7 cellular contexts compared by ENCODE assay signal in the genomic region with DNA sequence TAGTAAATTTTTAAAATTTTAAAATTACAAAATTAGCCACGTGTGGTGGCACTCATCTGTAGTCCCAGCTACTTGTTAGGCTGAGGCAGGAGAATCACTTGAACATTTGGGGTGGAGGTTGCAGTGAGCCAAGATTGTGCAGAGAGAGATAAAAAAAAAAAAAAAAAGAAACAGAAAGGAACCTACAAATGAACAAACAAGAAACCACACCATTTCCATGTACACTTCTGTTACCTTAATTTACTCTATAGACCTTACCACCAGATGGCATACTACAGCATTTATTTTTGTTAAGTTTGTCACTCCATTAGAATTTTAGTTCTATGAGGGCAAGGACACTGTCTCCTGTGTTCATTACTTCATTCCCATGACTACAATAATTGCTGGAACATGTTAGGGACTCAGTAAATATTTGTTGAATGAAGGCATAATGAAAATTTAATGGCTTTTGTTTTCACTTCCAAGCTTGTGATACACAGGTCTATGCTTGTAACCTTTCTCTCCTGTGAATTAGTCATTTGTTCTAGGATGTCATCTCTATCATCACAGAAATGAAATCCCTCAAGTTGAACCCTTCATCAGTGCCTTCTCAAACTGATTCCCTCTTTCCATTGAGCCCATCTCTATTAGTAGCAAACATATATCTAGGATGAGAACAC.
DNase-seq lines count a peak whose midpoint lies in the region; ATAC-seq and TF ChIP-seq lines count a peak whose summit lies in the region.

No MANE protein-coding gene starts in this region.

- H3K9me3 ChIP-seq in OCI-LY3 (ENCODE audit: insufficient read depth, low read length), result no peaks in the 10 kb centered on the region
- H3K9me3 ChIP-seq in fibroblast of lung (ENCODE audit: control insufficient read depth, insufficient read depth, low read depth, low read length), result no peaks in the 10 kb centered on the region

- no peaks in the 10 kb centered on the region for H3K79me2 ChIP-seq in OCI-LY3 (ENCODE audit: low read length)
- no peaks in the 10 kb centered on the region for H3K79me2 ChIP-seq in fibroblast of lung (ENCODE audit: control insufficient read depth, insufficient read depth, low read length)

- H3K27me3 ChIP-seq in OCI-LY3 (ENCODE audit: low read depth, low read length) (no peaks in the 10 kb centered on the region), fibroblast of lung (ENCODE audit: control insufficient read depth, insufficient read depth, low read length) (no peaks in the 10 kb centered on the region)

- no peak overlapping the region for H3K27ac Mint-ChIP-seq in type B pancreatic cell

- DNase-seq in GM03348 (ENCODE audit: low spot score) (peak; percentile 4), fibroblast of lung (ENCODE audit: low read depth in 2 of 2) (peak; percentile 5 to 28), type B pancreatic cell (ENCODE audit: extremely low spot score, unreplicated experiment) (no peak), NCI-H2029 (lab: John Stamatoyannopoulos, UW) (no peak), epidermal melanocyte (ENCODE audit: insufficient read length, low spot score) (no peak)

- no peak overlapping the region for H3K4me2 ChIP-seq in OCI-LY3 (ENCODE audit: low read length)
- no peak overlapping the region for H3K4me2 ChIP-seq in fibroblast of lung (ENCODE audit: extremely low read depth, insufficient read depth, low read length)

- H3K36me3 ChIP-seq in OCI-LY3 (replicated peaks; ENCODE audit: low read depth, low read length) (peaks cover 26% of the 10 kb centered on the region), fibroblast of lung (ENCODE audit: control insufficient read depth, insufficient read depth, low read length) (no peaks in the 10 kb centered on the region)

- H4K20me1 ChIP-seq in OCI-LY3 (ENCODE audit: insufficient read depth, low read length) (no peaks in the 10 kb centered on the region; the same call in 1 of the 2 replicates), fibroblast of lung (ENCODE audit: control insufficient read depth, extremely low read depth, insufficient read depth, low read length) (no peaks in the 10 kb centered on the region)

- H3K4me1 Mint-ChIP-seq in type B pancreatic cell (ENCODE audit: unreplicated experiment), result no peaks in the 10 kb centered on the region

- peak; percentile 67 for ATAC-seq in GM21423 (IDR thresholded peaks at IDR 0.05; ENCODE audit: unreplicated experiment)

- no peaks in the 10 kb centered on the region for H3K9me3 Mint-ChIP-seq in type B pancreatic cell

- peak; percentile 54 for TF ChIP-seq CTCF in OCI-LY3 (IDR thresholded peaks at IDR 0.05; ENCODE audit: low read depth, low read length)
- TF ChIP-seq CTCF in fibroblast of lung (conservative IDR thresholded peaks at IDR 0.05 in 1 of 2, IDR thresholded peaks at IDR 0.05 in 1 of 2; ENCODE audit: low read depth in 1 of 2, low read length in 2 of 2), result peak in 1 of 2 donors; percentile 42
- TF ChIP-seq CTCF in type B pancreatic cell (conservative IDR thresholded peaks at IDR 0.05), result peak; percentile 57

- H3K9ac ChIP-seq in OCI-LY3 (ENCODE audit: low read length), result no peak overlapping the region
- no peak overlapping the region for H3K9ac ChIP-seq in fibroblast of lung (ENCODE audit: insufficient read depth, low read length)

- no peak overlapping the region for H3K4me3 Mint-ChIP-seq in type B pancreatic cell

- H2AFZ ChIP-seq in OCI-LY3 (ENCODE audit: low read depth, low read length), result no peak overlapping the region
- no peak overlapping the region for H2AFZ ChIP-seq in fibroblast of lung (ENCODE audit: low read length)

- no peak overlapping the region for H3K4me3 ChIP-seq in OCI-LY3 (ENCODE audit: low read length)
- no peak overlapping the region for H3K4me3 ChIP-seq in fibroblast of lung (replicated peaks in 1 of 4; ENCODE audit: control extremely low read depth in 1 of 4, insufficient read depth in 1 of 4, low read depth in 3 of 4, low read length in 4 of 4)

- no peaks in the 10 kb centered on the region for H3K27me3 Mint-ChIP-seq in type B pancreatic cell

- H3K4me1 ChIP-seq in OCI-LY3 (ENCODE audit: low read length) (no peaks in the 10 kb centered on the region), fibroblast of lung (ENCODE audit: control insufficient read depth, extremely low read depth, insufficient read depth, low read length) (no peaks in the 10 kb centered on the region)

- H3K27ac ChIP-seq in OCI-LY3 (ENCODE audit: low read length) (no peak overlapping the region), fibroblast of lung (ENCODE audit: insufficient read depth, low read length) (no peak overlapping the region)

- H3K36me3 Mint-ChIP-seq in type B pancreatic cell, result no peaks in the 10 kb centered on the region

Comparison
In these comparisons a context has a peak if more than half of its experiments do, and no peak if none do; other contexts are left out.
1. DNase-seq: peak in GM03348 (single experiment) and fibroblast of lung (2 of 2); none in type B pancreatic cell (single experiment), NCI-H2029 (single experiment) and epidermal melanocyte (single experiment).